1 cellular context compared by ENCODE assay signal in the genomic region with DNA sequence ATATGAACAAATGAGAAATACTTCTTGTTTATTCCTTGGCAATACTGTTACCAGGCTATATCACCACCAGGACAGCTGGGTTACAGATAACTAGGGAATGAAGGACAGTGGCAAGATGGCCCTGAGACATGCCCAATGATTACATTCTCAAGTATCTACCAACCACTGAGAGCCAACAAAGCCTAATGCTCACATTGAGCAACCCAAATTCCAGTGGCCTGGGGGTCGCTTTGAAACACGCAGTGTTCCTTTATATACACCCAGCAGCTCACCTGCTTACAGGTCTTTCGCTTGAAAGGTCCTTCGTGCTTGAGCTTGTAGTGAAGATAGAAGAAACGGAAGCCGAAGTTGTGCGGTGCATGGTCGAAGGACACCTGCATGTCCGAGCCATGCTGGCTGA.
A peak's percentile ranks its signal among the peaks of the same experiment; 100 is the strongest.
TF ChIP-seq lines count a peak whose summit lies in the region.

No MANE protein-coding gene starts in this region.

TF ChIP-seq in H1, 55 proteins besides CTCF, POLR2A, EP300 and RAD21:
- no peak for TF ChIP-seq BCL11A (IDR thresholded peaks at IDR 0.05; ENCODE audit: low read depth in 2 of 2, low read length in 2 of 2)
- peak; percentile 51; the same call in 1 of the 2 replicates for TF ChIP-seq TEAD4 (IDR thresholded peaks at IDR 0.05; ENCODE audit: low read depth, low read length)
- no peak for TF ChIP-seq TAF1 (IDR thresholded peaks at IDR 0.05; ENCODE audit: low read depth, low read length)
- peak; percentile 84 for TF ChIP-seq CEBPB (IDR thresholded peaks at IDR 0.05; ENCODE audit: low read depth, low read length)
- TF ChIP-seq NANOG (IDR thresholded peaks at IDR 0.05; ENCODE audit: insufficient read depth, low read depth, low read length, poor library complexity, severe bottlenecking) = peak; percentile 16
